In genomic region chr2:241762933-241763369, GRCh38 we compare ENCODE assay signal across 10 cellular contexts. TPM values are rescaled to one million over a fixed set of nuclear protein-coding genes. Genes with fewer than 3 reads are reported as not detected.
DNase-seq lines count a peak whose midpoint lies in the region; ATAC-seq and TF ChIP-seq lines count a peak whose summit lies in the region.
"Had no signal": no experiment of that assay in that cellular context is flagged by ENCODE, and none has a peak within 500 bp of the region (broad histone marks: within the 10 kb centered on the region; RNA-seq: fewer than 3 reads in every experiment).

No MANE protein-coding gene starts in this region.

- intact Hi-C loops in mucosa of descending colon (cut with DNase I, micrococcal nuclease), result no loop called here

- peak; percentile 15 for DNase-seq in BE2C
- DNase-seq in activated T-cell treated with anti-CD3 and anti-CD28 coated beads for 24 hours (ENCODE audit: low read depth), result peak; percentile 50
- DNase-seq in mucosa of descending colon, result peak in 2 of 3 donors; percentile 34 to 42
- no peak for DNase-seq in EL
- no peak for DNase-seq in GM20000 (ENCODE audit: low spot score)
- DNase-seq: NCI-H1436 had no signal

- no peaks in the 10 kb centered on the region for H3K27me3 ChIP-seq in BE2C

- ATAC-seq in mucosa of descending colon (peak; percentile 82), HG02981 (IDR thresholded peaks at IDR 0.05; ENCODE audit: unreplicated experiment) (no peak), HG02973 (IDR thresholded peaks at IDR 0.05; ENCODE audit: unreplicated experiment) (no peak)

- H3K4me1 ChIP-seq in BE2C (peaks cover 19% of the 10 kb centered on the region), mucosa of descending colon (ENCODE audit: low read depth) (no peaks in the 10 kb centered on the region)

- no peak for TF ChIP-seq CTCF in BE2C (IDR thresholded peaks at IDR 0.05; ENCODE audit: low read depth, low read length)
- no peak for TF ChIP-seq CTCF in mucosa of descending colon (IDR thresholded peaks at IDR 0.05)
- no peak for TF ChIP-seq CTCF in GM20000 (IDR thresholded peaks at IDR 0.05; ENCODE audit: extremely low read depth, missing control alignments)

- H3K27ac ChIP-seq in KOPT-K1 (ENCODE audit: low read depth, low read length, poor library complexity, severe bottlenecking), result peak overlapping the region; percentile 17

- peaks cover 9% of the 10 kb centered on the region for H3K36me3 ChIP-seq in BE2C
- H3K36me3 ChIP-seq in KOPT-K1 (ENCODE audit: insufficient read depth, low read length), result peaks cover 36% of the 10 kb centered on the region
- no peaks in the 10 kb centered on the region for H3K36me3 ChIP-seq in mucosa of descending colon (ENCODE audit: low read depth)

- H3K4me3 ChIP-seq in BE2C (ENCODE audit: low read depth, low read length), result no peak overlapping the region; the same call in 1 of the 2 replicates
- no peak overlapping the region for H3K4me3 ChIP-seq in mucosa of descending colon

- H3K9me3 ChIP-seq in BE2C (no peaks in the 10 kb centered on the region), KOPT-K1 (ENCODE audit: insufficient read depth, low read length, poor library complexity, severe bottlenecking) (peaks cover 5% of the 10 kb centered on the region), mucosa of descending colon (peaks cover 2% of the 10 kb centered on the region)

RNA-seq across cellular contexts. Expression of gene GAL3ST2, which starts 13.7 kb away (rescaled TPM):
- 4.8 TPM for polyA plus RNA-seq in BE2C (2012; ENCODE audit: insufficient read depth, insufficient read length, low read depth)
- total RNA-seq in mucosa of descending colon, result 10 to 100 TPM; 15.1 to 46.5 (median 42.4) TPM
- total RNA-seq: skeletal muscle tissue had no signal

RNA-seq across cellular contexts. Expression of gene D2HGDH, which starts 28.5 kb away (rescaled TPM):
- 42.2 TPM for polyA plus RNA-seq in BE2C (2012; ENCODE audit: insufficient read depth, insufficient read length, low read depth)
- total RNA-seq in mucosa of descending colon, result 10 to 100 TPM; 52.2 to 88.6 (median 63.0) TPM

RNA-seq across cellular contexts. Expression of gene NEU4, which starts 46.0 kb away (rescaled TPM):
- 8.5 TPM for polyA plus RNA-seq in BE2C (2012; ENCODE audit: insufficient read depth, insufficient read length, low read depth)
- 10 to 100 TPM; 41.4 to 72.5 (median 71.0) TPM for total RNA-seq in mucosa of descending colon

Comparison
In these comparisons a context has a peak if more than half of its experiments do, and no peak if none do; other contexts are left out.
1. DNase-seq: peak in BE2C (single experiment), activated T-cell treated with anti-CD3 and anti-CD28 coated beads for 24 hours (single experiment) and mucosa of descending colon (2 of 3); none in EL (single experiment) and GM20000 (single experiment).